Comparison of ENCODE assay signal across 1 cellular context in genomic region chr11:125892994-125893393, GRCh38.
TF ChIP-seq lines count a peak whose summit lies in the region.

No MANE protein-coding gene starts in this region.

TF ChIP-seq in A549, 52 proteins besides CTCF, POLR2A, EP300 and RAD21:
- TF ChIP-seq BCL3 (IDR thresholded peaks at IDR 0.05): no peak
- TF ChIP-seq MAFK (IDR thresholded peaks at IDR 0.05; ENCODE audit: partially characterized antibody): no peak
- no peak for TF ChIP-seq HEYL (CRISPR knock-in tag; IDR thresholded peaks at IDR 0.05)
- TF ChIP-seq REST (IDR thresholded peaks at IDR 0.05): no peak
- TF ChIP-seq POLR2AphosphoS2 (conservative IDR thresholded peaks at IDR 0.05; ENCODE audit: low read length): no peak
- TF ChIP-seq FOSL2 (IDR thresholded peaks at IDR 0.05): no peak
- no peak for TF ChIP-seq FOSL2 (CRISPR knock-in tag; IDR thresholded peaks at IDR 0.05)
- TF ChIP-seq EHMT2 (IDR thresholded peaks at IDR 0.05; ENCODE audit: low read depth): no peak
- no peak for TF ChIP-seq RNF2 (IDR thresholded peaks at IDR 0.05; ENCODE audit: borderline replicate concordance, low read depth)
- no peak for TF ChIP-seq JUNB (IDR thresholded peaks at IDR 0.05)
- no peak for TF ChIP-seq KDM1A (IDR thresholded peaks at IDR 0.05; ENCODE audit: low read depth)
